In the genomic region with DNA sequence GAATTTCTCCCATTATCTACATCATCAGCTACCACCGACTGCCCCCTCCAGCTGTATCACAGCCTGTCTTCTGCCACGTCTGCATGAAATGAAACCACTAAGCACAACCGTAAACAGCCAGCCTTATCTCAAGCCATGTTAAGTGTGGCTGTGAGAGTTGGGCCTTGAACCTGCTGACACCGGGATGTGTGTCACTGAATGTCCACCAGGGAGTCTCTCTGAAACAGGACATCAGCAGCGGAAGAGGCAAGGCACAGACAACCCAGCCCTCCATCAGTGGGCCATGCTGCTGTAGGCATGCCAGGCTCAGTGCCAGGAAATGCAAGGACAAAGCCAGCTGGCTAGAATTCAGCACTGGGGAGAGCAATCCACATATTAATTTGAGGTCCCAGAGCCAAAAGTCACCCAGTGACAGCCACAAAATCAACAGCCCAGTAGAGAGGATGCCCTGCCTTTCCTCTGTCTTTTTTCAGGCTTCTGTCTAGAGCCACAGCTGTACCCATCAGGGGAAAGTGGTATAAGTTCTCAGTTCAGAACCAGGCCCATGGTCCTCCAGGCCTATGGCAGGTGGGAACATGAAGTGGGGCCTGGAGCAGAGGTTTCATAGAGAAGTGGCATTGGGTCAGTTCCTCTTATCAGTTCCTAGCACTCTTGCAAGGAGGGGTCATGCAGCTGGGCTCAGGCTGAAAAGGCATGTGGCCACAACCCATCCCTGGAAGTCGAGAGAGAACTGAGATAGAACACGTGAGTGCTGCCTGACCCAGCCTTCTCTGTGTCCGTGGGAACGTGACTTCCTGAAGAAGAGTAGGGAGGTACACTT, we compare ENCODE assay signal across 8 cellular contexts.
A peak's percentile ranks its signal among the peaks of the same experiment; 100 is the strongest.
DNase-seq lines count a peak whose midpoint lies in the region; ATAC-seq and TF ChIP-seq lines count a peak whose summit lies in the region.

No MANE protein-coding gene starts in this region.

- intact Hi-C loops in heart right ventricle (cut with DNase I) = loop anchor here in 3 of 10 donors (5.0 kb wide), 1 partner anchor 46 kb away; no protein-coding TSS in a partner anchor

- 23 to 35% methylated on average over 9 of the region's 9 CpGs for WGBS in heart right ventricle, 2 donors
- 24 to 45% methylated on average over 8 to 9 of the region's 9 CpGs for WGBS in upper lobe of left lung, 2 donors

- peak; percentile 67 for DNase-seq in CMK (ENCODE audit: low read depth)
- DNase-seq in RPMI7951 (ENCODE audit: low read depth) = peak; percentile 26
- peak; percentile 54 to 65 for DNase-seq in heart right ventricle
- peak in 1 of 2 donors; percentile 64 for DNase-seq in upper lobe of left lung
- DNase-seq in NCI-H524 treated with DMSO at 0.1 percent for 48 hours (lab: John Stamatoyannopoulos, UW) = no peak
- DNase-seq in iPS-NIHi11 (ENCODE audit: low spot score) = no peak
- no peak for DNase-seq in HK-2 (ENCODE audit: unreplicated experiment)

- no peak for TF ChIP-seq EP300 in upper lobe of left lung (IDR thresholded peaks at IDR 0.05)

- ATAC-seq in HG02678 (IDR thresholded peaks at IDR 0.05; ENCODE audit: unreplicated experiment) = peak; percentile 87
- peak; percentile 65 to 99 (median 94) for ATAC-seq in heart right ventricle
- peak; percentile 80 to 84 for ATAC-seq in upper lobe of left lung (ENCODE audit: low FRiP score in 2 of 2)

- H3K4me3 ChIP-seq in heart right ventricle = no peak overlapping the region
- H3K4me3 ChIP-seq in upper lobe of left lung = no peak overlapping the region

- peaks cover 0 to 22% (median 7%) of the 10 kb centered on the region in 9 donors for H3K4me1 ChIP-seq in heart right ventricle
- peaks cover 0 to 14% (median 12%) of the 10 kb centered on the region in 4 donors for H3K4me1 ChIP-seq in upper lobe of left lung

- H3K27me3 ChIP-seq in heart right ventricle (no peaks in the 10 kb centered on the region), upper lobe of left lung (no peaks in the 10 kb centered on the region)

- H3K36me3 ChIP-seq in heart right ventricle (no peaks in the 10 kb centered on the region), upper lobe of left lung (no peaks in the 10 kb centered on the region)

- TF ChIP-seq CTCF in heart right ventricle (IDR thresholded peaks at IDR 0.05) (peak in 6 of 9 donors; percentile 13 to 37 (median 24)), upper lobe of left lung (IDR thresholded peaks at IDR 0.05) (peak in 3 of 6 experiments; percentile 6 to 45 (median 22))

- H3K9me3 ChIP-seq in heart right ventricle = peaks cover 0 to 30% (median 0%) of the 10 kb centered on the region in 11 donors
- H3K9me3 ChIP-seq in upper lobe of left lung = no peaks in the 10 kb centered on the region

- H3K27ac ChIP-seq in heart right ventricle = peak overlapping the region in 9 of 10 donors; percentile 28 to 72 (median 48)
- H3K27ac ChIP-seq in upper lobe of left lung = peak overlapping the region in 2 of 4 donors; percentile 69 to 75

- no peak for TF ChIP-seq POLR2A in upper lobe of left lung (IDR thresholded peaks at IDR 0.05)

Comparison
In these comparisons a context has a peak if more than half of its experiments do, and no peak if none do; other contexts are left out.
1. DNase-seq: peak in CMK (single experiment), RPMI7951 (single experiment) and heart right ventricle (2 of 2); none in NCI-H524 treated with DMSO at 0.1 percent for 48 hours (single experiment), iPS-NIHi11 (single experiment) and HK-2 (single experiment).
2. Peak in every context shown above with its lines, with median percentiles within 50 percentile points of each other: ATAC-seq.